14 cellular contexts compared by ENCODE assay signal in the genomic region with DNA sequence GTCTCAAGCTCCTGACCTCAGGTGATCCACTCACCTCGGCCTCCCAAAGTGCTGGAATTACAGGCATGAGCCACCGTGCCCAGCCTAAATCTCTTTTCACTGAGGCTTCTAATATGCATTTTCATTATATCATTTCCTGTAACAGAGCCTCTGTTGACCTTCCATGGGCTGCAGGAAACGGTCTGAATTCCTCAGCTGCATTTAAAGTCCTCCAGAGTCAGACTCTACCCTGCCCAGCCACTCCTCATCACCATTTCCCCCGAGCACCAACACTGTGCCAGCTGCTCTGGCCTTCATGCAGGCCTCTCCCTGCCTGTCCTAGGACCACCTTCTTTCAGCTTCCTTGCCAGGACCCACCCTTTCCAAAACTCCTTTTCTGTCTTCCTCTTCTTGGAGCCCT. TPM values are rescaled to one million over a fixed set of nuclear protein-coding genes. Genes with fewer than 3 reads are reported as not detected.
DNase-seq lines count a peak whose midpoint lies in the region; ATAC-seq and TF ChIP-seq lines count a peak whose summit lies in the region.
"Had no signal": no experiment of that assay in that cellular context is flagged by ENCODE, and none has a peak within 500 bp of the region (broad histone marks: within the 10 kb centered on the region; RNA-seq: fewer than 3 reads in every experiment).

No MANE protein-coding gene starts in this region.

- H3K27ac Mint-ChIP-seq in natural killer cell treated with Interleukin-12 subunit alpha and Interleukin-12 subunit beta and Interleukin-15 and Interleukin-18, amount 100 ng/mL, for 72 hours: peak overlapping the region; percentile 81 to 86

- no peaks in the 10 kb centered on the region for H3K9me3 Mint-ChIP-seq in natural killer cell treated with Interleukin-12 subunit alpha and Interleukin-12 subunit beta and Interleukin-15 and Interleukin-18, amount 100 ng/mL, for 72 hours

- no peaks in the 10 kb centered on the region for H3K27me3 Mint-ChIP-seq in natural killer cell treated with Interleukin-12 subunit alpha and Interleukin-12 subunit beta and Interleukin-15 and Interleukin-18, amount 100 ng/mL, for 72 hours

- H3K4me3 ChIP-seq in fibroblast of pulmonary artery (replicated peaks; ENCODE audit: low read depth, low read length): no peak overlapping the region
- H3K4me3 ChIP-seq: BLaER1 treated with 17β-estradiol and CSF1 and Interleukin-3, amounts not matched to agents 10 nM and 100 nM; tibial nerve had no signal

- peak; percentile 55 for DNase-seq in Daoy (ENCODE audit: low read depth)
- peak; percentile 69 for DNase-seq in fibroblast of pulmonary artery (ENCODE audit: low read depth)
- DNase-seq in natural killer cell treated with Interleukin-12 subunit alpha and Interleukin-12 subunit beta and Interleukin-15 and Interleukin-18, amount 100 ng/mL, for 72 hours (ENCODE audit: low spot score): no peak
- DNase-seq in NCI-H446 treated with DMSO at 0.1 percent for 48 hours (lab: John Stamatoyannopoulos, UW): no peak
- DNase-seq in NK-92 treated with Interleukin-12 subunit alpha and Interleukin-12 subunit beta, amount 100 ng/mL, for 24 hours (lab: John Stamatoyannopoulos, UW): no peak
- DNase-seq in NCI-H345 treated with DMSO at 0.1 percent for 48 hours (lab: John Stamatoyannopoulos, UW; ENCODE audit: unreplicated experiment): no peak
- DNase-seq: activated CD4-positive, CD25-positive, alpha-beta regulatory T cell; activated effector memory CD4-positive, alpha-beta T cell treated with Interleukin-2 at 50 U/mL for 16 hours; NCI-H2227 treated with DMSO at 0.1 percent for 48 hours; retina had no signal

- H3K4me1 Mint-ChIP-seq in natural killer cell treated with Interleukin-12 subunit alpha and Interleukin-12 subunit beta and Interleukin-15 and Interleukin-18, amount 100 ng/mL, for 72 hours (ENCODE audit: low read depth in 2 of 2): peaks cover 55 to 59% of the 10 kb centered on the region in 2 donors

- no peaks in the 10 kb centered on the region for H3K36me3 Mint-ChIP-seq in natural killer cell treated with Interleukin-12 subunit alpha and Interleukin-12 subunit beta and Interleukin-15 and Interleukin-18, amount 100 ng/mL, for 72 hours

- no peak for TF ChIP-seq CTCF in fibroblast of pulmonary artery (IDR thresholded peaks at IDR 0.05; ENCODE audit: low read length, missing control alignments)

- H3K4me3 Mint-ChIP-seq in natural killer cell treated with Interleukin-12 subunit alpha and Interleukin-12 subunit beta and Interleukin-15 and Interleukin-18, amount 100 ng/mL, for 72 hours: peak overlapping the region; percentile 74

- peak; percentile 49 for ATAC-seq in SK-N-SH treated with all-trans-retinoic acid at 6 μM for 48 hours
- no peak for ATAC-seq in natural killer cell treated with Interleukin-12 subunit alpha and Interleukin-12 subunit beta and Interleukin-15 and Interleukin-18, amount 100 ng/mL, for 72 hours
- no peak for ATAC-seq in esophagus mucosa

TF ChIP-seq in SK-N-SH treated with all-trans-retinoic acid at 6 μM for 48 hours, 23 proteins besides CTCF, POLR2A, EP300 and RAD21:
- TF ChIP-seq GLIS3 (CRISPR knock-in tag; IDR thresholded peaks at IDR 0.05): no peak
- no peak for TF ChIP-seq ZFP3 (CRISPR knock-in tag; IDR thresholded peaks at IDR 0.05)
- no peak for TF ChIP-seq BACH2 (CRISPR knock-in tag; IDR thresholded peaks at IDR 0.05; ENCODE audit: borderline replicate concordance)
- no peak for TF ChIP-seq CSDC2 (CRISPR knock-in tag; IDR thresholded peaks at IDR 0.05)
- no peak for TF ChIP-seq ISL1 (CRISPR knock-in tag; IDR thresholded peaks at IDR 0.05)
- no peak for TF ChIP-seq ZNF565 (CRISPR knock-in tag; conservative IDR thresholded peaks at IDR 0.05; ENCODE audit: low read depth)
- TF ChIP-seq, protein P1, sequence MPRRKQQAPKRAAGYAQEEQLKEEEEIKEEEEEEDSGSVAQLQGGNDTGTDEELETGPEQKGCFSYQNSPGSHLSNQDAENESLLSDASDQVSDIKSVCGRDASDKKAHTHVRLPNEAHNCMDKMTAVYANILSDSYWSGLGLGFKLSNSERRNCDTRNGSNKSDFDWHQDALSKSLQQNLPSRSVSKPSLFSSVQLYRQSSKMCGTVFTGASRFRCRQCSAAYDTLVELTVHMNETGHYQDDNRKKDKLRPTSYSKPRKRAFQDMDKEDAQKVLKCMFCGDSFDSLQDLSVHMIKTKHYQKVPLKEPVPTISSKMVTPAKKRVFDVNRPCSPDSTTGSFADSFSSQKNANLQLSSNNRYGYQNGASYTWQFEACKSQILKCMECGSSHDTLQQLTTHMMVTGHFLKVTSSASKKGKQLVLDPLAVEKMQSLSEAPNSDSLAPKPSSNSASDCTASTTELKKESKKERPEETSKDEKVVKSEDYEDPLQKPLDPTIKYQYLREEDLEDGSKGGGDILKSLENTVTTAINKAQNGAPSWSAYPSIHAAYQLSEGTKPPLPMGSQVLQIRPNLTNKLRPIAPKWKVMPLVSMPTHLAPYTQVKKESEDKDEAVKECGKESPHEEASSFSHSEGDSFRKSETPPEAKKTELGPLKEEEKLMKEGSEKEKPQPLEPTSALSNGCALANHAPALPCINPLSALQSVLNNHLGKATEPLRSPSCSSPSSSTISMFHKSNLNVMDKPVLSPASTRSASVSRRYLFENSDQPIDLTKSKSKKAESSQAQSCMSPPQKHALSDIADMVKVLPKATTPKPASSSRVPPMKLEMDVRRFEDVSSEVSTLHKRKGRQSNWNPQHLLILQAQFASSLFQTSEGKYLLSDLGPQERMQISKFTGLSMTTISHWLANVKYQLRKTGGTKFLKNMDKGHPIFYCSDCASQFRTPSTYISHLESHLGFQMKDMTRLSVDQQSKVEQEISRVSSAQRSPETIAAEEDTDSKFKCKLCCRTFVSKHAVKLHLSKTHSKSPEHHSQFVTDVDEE (CRISPR knock-in tag; IDR thresholded peaks at IDR 0.05): no peak
- TF ChIP-seq ZNF8 (CRISPR knock-in tag; IDR thresholded peaks at IDR 0.05): no peak
- TF ChIP-seq TCF4 (CRISPR knock-in tag; IDR thresholded peaks at IDR 0.05; ENCODE audit: borderline replicate concordance): no peak
TF ChIP-seq in SK-N-SH treated with all-trans-retinoic acid at 6 μM for 48 hours: peak in this region for 0.

RNA-seq across cellular contexts. Expression of a gene that starts 9.8 kb away (rescaled TPM):
- total RNA-seq in Daoy (2014; rRNA removed; shearing (Covaris generic)): 259 and 298 TPM in 2 replicates
- total RNA-seq in natural killer cell treated with Interleukin-12 subunit alpha and Interleukin-12 subunit beta and Interleukin-15 and Interleukin-18, amount 100 ng/mL, for 72 hours: 1,000 to 10,000 TPM; 1,092 to 1,804 TPM
- 119 TPM for total RNA-seq in esophagus mucosa

Comparison
In these comparisons a context has a peak if more than half of its experiments do, and no peak if none do; other contexts are left out.
1. DNase-seq: peak in Daoy (single experiment) and fibroblast of pulmonary artery (single experiment); none in natural killer cell treated with Interleukin-12 subunit alpha and Interleukin-12 subunit beta and Interleukin-15 and Interleukin-18, amount 100 ng/mL, for 72 hours (single experiment), NCI-H446 treated with DMSO at 0.1 percent for 48 hours (single experiment), NK-92 treated with Interleukin-12 subunit alpha and Interleukin-12 subunit beta, amount 100 ng/mL, for 24 hours (single experiment) and NCI-H345 treated with DMSO at 0.1 percent for 48 hours (single experiment).